Comparison of ENCODE assay signal across 1 cellular context in the genomic region with DNA sequence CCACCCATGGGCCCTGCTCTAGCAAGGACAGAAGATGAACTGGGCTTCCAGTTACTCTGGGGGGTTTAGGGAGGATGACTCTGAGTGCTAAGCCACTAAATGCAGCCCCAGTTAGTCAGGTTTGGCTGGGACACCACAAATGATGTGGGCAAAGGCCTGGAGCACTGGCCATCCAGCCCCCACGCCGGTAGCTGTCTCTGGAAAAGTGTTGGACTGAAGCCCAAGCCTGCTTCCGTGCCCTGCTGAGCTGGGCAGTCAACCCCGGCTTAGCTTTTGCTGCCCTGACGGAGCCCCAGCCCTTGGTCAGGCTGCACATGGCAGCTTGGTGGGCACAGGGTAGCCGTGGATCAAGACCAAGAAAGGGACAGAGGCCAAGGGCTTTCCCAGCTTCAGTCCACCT.
TF ChIP-seq lines count a peak whose summit lies in the region.

No MANE protein-coding gene starts in this region.

TF ChIP-seq in H1, 55 proteins besides CTCF, POLR2A, EP300 and RAD21:
- TF ChIP-seq GTF2F1 (IDR thresholded peaks at IDR 0.05; ENCODE audit: borderline replicate concordance, low read depth, low read length) (no peak), TBP (IDR thresholded peaks at IDR 0.05; ENCODE audit: low read depth, low read length) (no peak), CTBP2 (IDR thresholded peaks at IDR 0.05; ENCODE audit: borderline replicate concordance, insufficient read depth, insufficient read length, low read length) (no peak), TEAD4 (IDR thresholded peaks at IDR 0.05; ENCODE audit: low read depth, low read length) (no peak), TCF12 (IDR thresholded peaks at IDR 0.05; ENCODE audit: low read depth, low read length) (no peak), CREB1 (IDR thresholded peaks at IDR 0.05) (no peak), E2F6 (IDR thresholded peaks at IDR 0.05) (no peak), NRF1 (IDR thresholded peaks at IDR 0.05; ENCODE audit: low read depth, low read length) (no peak), ATF3 (IDR thresholded peaks at IDR 0.05; ENCODE audit: insufficient read depth, low read depth, low read length) (no peak), KDM4A (IDR thresholded peaks at IDR 0.05; ENCODE audit: low read depth, low read length, severe bottlenecking) (no peak), JUN (IDR thresholded peaks at IDR 0.05; ENCODE audit: low read depth, low read length) (no peak), MAFK (IDR thresholded peaks at IDR 0.05; ENCODE audit: low read depth, low read length) (no peak), CHD2 (IDR thresholded peaks at IDR 0.05; ENCODE audit: low read length) (no peak), BCL11A (IDR thresholded peaks at IDR 0.05; ENCODE audit: low read depth in 2 of 2, low read length in 2 of 2) (no peak), YY1 (IDR thresholded peaks at IDR 0.05; ENCODE audit: low read depth, low read length) (no peak), HDAC2 (IDR thresholded peaks at IDR 0.05; ENCODE audit: borderline replicate concordance in 1 of 2, low read depth in 2 of 2, low read length in 2 of 2) (no peak), ATF2 (IDR thresholded peaks at IDR 0.05; ENCODE audit: low read length) (no peak), CBX5 (IDR thresholded peaks at IDR 0.05; ENCODE audit: low read depth, low read length) (no peak), CEBPB (IDR thresholded peaks at IDR 0.05; ENCODE audit: low read depth, low read length) (no peak)
